ENCODE assay signal across 22 cellular contexts in the genomic region with DNA sequence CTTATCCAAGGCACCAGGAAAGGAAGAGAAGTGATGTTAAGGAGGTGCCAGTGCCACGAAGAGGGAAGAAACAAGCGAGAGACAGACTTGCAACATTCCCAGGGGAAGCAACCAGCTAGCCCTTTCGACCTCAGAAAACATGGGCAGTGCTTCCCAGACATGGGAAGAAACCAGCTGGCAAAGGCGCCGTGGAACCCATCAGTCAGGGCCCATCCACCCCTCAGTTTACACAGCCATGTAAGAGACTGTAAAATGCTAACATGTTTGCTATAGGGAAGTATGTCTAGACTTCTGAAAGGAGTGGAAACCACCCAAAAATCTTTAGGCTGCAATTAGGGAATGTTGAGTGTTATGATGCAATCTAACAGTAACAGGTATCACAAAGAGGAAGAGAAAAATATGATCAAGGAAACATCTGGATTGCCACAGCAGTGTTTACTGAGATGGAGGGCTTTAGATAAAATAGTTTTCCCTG. TPM values are rescaled to one million over a fixed set of nuclear protein-coding genes. Genes with fewer than 3 reads are reported as not detected.
DNase-seq lines count a peak whose midpoint lies in the region; ATAC-seq and TF ChIP-seq lines count a peak whose summit lies in the region.
"Had no signal": no experiment of that assay in that cellular context is flagged by ENCODE, and none has a peak within 500 bp of the region (broad histone marks: within the 10 kb centered on the region; RNA-seq: fewer than 3 reads in every experiment).

No MANE protein-coding gene starts in this region.

- TF ChIP-seq POLR2A in erythroblast (IDR thresholded peaks at IDR 0.05; ENCODE audit: low read length): no peak

- H3K9me3 Mint-ChIP-seq in activated T-cell treated with anti-CD3 and anti-CD28 coated beads, Interleukin-2, amount 50 U/mL, for 24 hours: no peaks in the 10 kb centered on the region
- H3K9me3 Mint-ChIP-seq in chondrocyte (ENCODE audit: low read depth): no peaks in the 10 kb centered on the region
- H3K9me3 Mint-ChIP-seq in osteocyte (ENCODE audit: unreplicated experiment): no peaks in the 10 kb centered on the region
- H3K9me3 Mint-ChIP-seq: CD4-positive, alpha-beta T cell had no signal

- no peaks in the 10 kb centered on the region for H3K27me3 ChIP-seq in brain microvascular endothelial cell (replicated peaks)
- H3K27me3 ChIP-seq: ascending aorta, transverse colon had no signal

- H3K27ac ChIP-seq in brain microvascular endothelial cell: no peak overlapping the region
- H3K27ac ChIP-seq: ascending aorta, transverse colon had no signal

- no peaks in the 10 kb centered on the region for H3K27me3 Mint-ChIP-seq in activated T-cell treated with anti-CD3 and anti-CD28 coated beads, Interleukin-2, amount 50 U/mL, for 24 hours
- H3K27me3 Mint-ChIP-seq in chondrocyte (ENCODE audit: low read depth): no peaks in the 10 kb centered on the region
- H3K27me3 Mint-ChIP-seq in osteocyte (ENCODE audit: unreplicated experiment): no peaks in the 10 kb centered on the region
- H3K27me3 Mint-ChIP-seq: CD4-positive, alpha-beta T cell had no signal

- TF ChIP-seq CTCF in chondrocyte (IDR thresholded peaks at IDR 0.05): no peak
- no peak for TF ChIP-seq CTCF in osteocyte (IDR thresholded peaks at IDR 0.05)
- TF ChIP-seq CTCF in brain microvascular endothelial cell (IDR thresholded peaks at IDR 0.05; ENCODE audit: low read depth, low read length, missing control alignments): no peak

- H3K4me3 Mint-ChIP-seq in activated T-cell treated with anti-CD3 and anti-CD28 coated beads, Interleukin-2, amount 50 U/mL, for 24 hours: no peak overlapping the region
- no peak overlapping the region for H3K4me3 Mint-ChIP-seq in chondrocyte (ENCODE audit: unreplicated experiment)
- no peak overlapping the region for H3K4me3 Mint-ChIP-seq in osteocyte (ENCODE audit: unreplicated experiment)
- H3K4me3 Mint-ChIP-seq: CD4-positive, alpha-beta T cell had no signal

- peaks cover 61% of the 10 kb centered on the region for H3K36me3 ChIP-seq in brain microvascular endothelial cell (replicated peaks)

- H3K4me1 Mint-ChIP-seq in activated T-cell treated with anti-CD3 and anti-CD28 coated beads, Interleukin-2, amount 50 U/mL, for 24 hours (ENCODE audit: low read depth): no peaks in the 10 kb centered on the region
- peaks cover 16% of the 10 kb centered on the region for H3K4me1 Mint-ChIP-seq in chondrocyte (ENCODE audit: low read depth)
- H3K4me1 Mint-ChIP-seq in osteocyte (ENCODE audit: unreplicated experiment): no peaks in the 10 kb centered on the region

- H3K36me3 Mint-ChIP-seq in activated T-cell treated with anti-CD3 and anti-CD28 coated beads, Interleukin-2, amount 50 U/mL, for 24 hours (ENCODE audit: low read depth): peaks cover 91% of the 10 kb centered on the region
- H3K36me3 Mint-ChIP-seq in chondrocyte (ENCODE audit: low read depth) (peaks cover 36% of the 10 kb centered on the region), osteocyte (ENCODE audit: unreplicated experiment) (peaks cover 41% of the 10 kb centered on the region)

- in situ Hi-C loops in brain microvascular endothelial cell (cut with HindIII; ENCODE audit: low pct_ligation_motif_present, low sequenced_read_pairs): no loop called here

- no peak overlapping the region for H3K4me3 ChIP-seq in brain microvascular endothelial cell (ENCODE audit: low read depth, low read length)
- H3K4me3 ChIP-seq: ascending aorta, transverse colon had no signal

- DNase-seq in activated T-cell treated with anti-CD3 and anti-CD28 coated beads, Interleukin-2, amount 50 U/mL, for 24 hours: no peak
- no peak for DNase-seq in activated T-cell treated with anti-CD3 and anti-CD28 coated beads for 4 hours
- DNase-seq in MV-4-11 (lab: John Stamatoyannopoulos, UW): peak; percentile 36
- no peak for DNase-seq in chondrocyte (ENCODE audit: low spot score)
- no peak for DNase-seq in osteocyte (ENCODE audit: extremely low spot score, unreplicated experiment)
- DNase-seq in erythroblast (lab: John Stamatoyannopoulos, UW): no peak
- DNase-seq in brain microvascular endothelial cell: no peak
- DNase-seq: activated gamma-delta T cell; CD4-positive, alpha-beta T cell; DMS79 treated with DMSO at 0.1 percent for 48 hours; HCEC 1CT; KG1; NCI-H1092 treated with DMSO at 0.1 percent for 48 hours; NCI-H2107; NCI-H748 treated with DMSO at 0.1 percent for 48 hours; PC-3; right cardiac atrium; T-helper 9 cell; transverse colon had no signal

- no peak for ATAC-seq in GM18907 (IDR thresholded peaks at IDR 0.05; ENCODE audit: unreplicated experiment)
- ATAC-seq: left lobe of liver, PC-3 had no signal

- H3K27ac Mint-ChIP-seq in activated T-cell treated with anti-CD3 and anti-CD28 coated beads, Interleukin-2, amount 50 U/mL, for 24 hours: peak overlapping the region; percentile 14
- peak overlapping the region; percentile 79 for H3K27ac Mint-ChIP-seq in chondrocyte (ENCODE audit: unreplicated experiment)
- peak overlapping the region; percentile 15 for H3K27ac Mint-ChIP-seq in osteocyte (ENCODE audit: unreplicated experiment)
- H3K27ac Mint-ChIP-seq: CD4-positive, alpha-beta T cell had no signal

RNA-seq across cellular contexts. Expression of a gene that starts 26.3 kb away (rescaled TPM):
- total RNA-seq in chondrocyte (106 to 178 TPM (median 111 TPM) in 3 replicates), osteocyte (130 TPM in 2 replicates)

RNA-seq across cellular contexts. Expression of a gene that starts 29.4 kb away (rescaled TPM):
- total RNA-seq in chondrocyte (33.7 to 42.7 TPM (median 36.0 TPM) in 3 replicates), osteocyte (33.0 TPM in 2 replicates)

Comparison
In these comparisons a context has a peak if more than half of its experiments do, and no peak if none do; other contexts are left out.
1. H3K27ac Mint-ChIP-seq: peak in every context shown above with its lines; median percentile 79 in chondrocyte; 15 in osteocyte; 14 in activated T-cell treated with anti-CD3 and anti-CD28 coated beads, Interleukin-2, amount 50 U/mL, for 24 hours.